10 cellular contexts compared by ENCODE assay signal in the genomic region with DNA sequence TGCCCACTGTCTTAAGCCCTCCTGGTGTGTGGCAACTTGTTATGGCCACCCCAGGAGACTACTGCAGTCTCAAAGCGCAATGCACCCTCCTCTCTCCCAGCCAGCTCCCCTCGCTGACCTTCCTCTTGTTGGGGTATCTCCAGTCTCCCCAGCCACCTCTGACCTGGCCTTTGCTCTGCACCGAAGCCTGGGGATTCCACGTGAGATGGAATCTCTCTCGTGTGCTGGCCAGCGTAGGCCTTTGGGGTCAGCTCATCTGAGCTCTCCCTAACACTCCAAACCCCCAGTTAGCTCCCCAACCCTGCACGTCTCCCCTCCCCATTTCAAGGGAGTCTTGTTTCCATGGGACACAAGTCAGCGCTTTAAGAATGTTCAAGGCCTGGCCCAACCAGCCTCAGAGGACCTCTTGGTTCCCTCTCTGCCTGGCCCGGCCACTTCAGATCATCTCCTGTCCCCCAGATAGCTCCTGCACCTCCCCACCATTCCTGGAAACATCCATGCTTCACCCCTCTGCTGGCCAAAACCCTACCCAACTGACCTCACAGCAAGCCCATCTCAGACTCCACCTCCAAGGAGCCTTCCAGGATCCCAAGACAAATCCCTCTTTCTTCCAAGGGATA. TPM values are rescaled to one million over a fixed set of nuclear protein-coding genes. Genes with fewer than 3 reads are reported as not detected.
A peak's percentile ranks its signal among the peaks of the same experiment; 100 is the strongest.
DNase-seq lines count a peak whose midpoint lies in the region; ATAC-seq and TF ChIP-seq lines count a peak whose summit lies in the region.
"Had no signal": no experiment of that assay in that cellular context is flagged by ENCODE, and none has a peak within 500 bp of the region (broad histone marks: within the 10 kb centered on the region; RNA-seq: fewer than 3 reads in every experiment).

No MANE protein-coding gene starts in this region.

- H3K9me3 Mint-ChIP-seq in endodermal cell (no peaks in the 10 kb centered on the region), neural crest cell (no peaks in the 10 kb centered on the region)

- H3K27ac Mint-ChIP-seq in endodermal cell (peak overlapping the region; percentile 27), neural crest cell (ENCODE audit: unreplicated experiment) (peak overlapping the region; percentile 21)

- WGBS in endodermal cell (ENCODE audit: insufficient coverage in 1 of 2, insufficient read length in 1 of 2), 2 experiments, result 94 to 95% methylated on average over 8 to 9 of the region's 9 CpGs

- H3K4me3 Mint-ChIP-seq in endodermal cell (no peak overlapping the region), neural crest cell (peak overlapping the region; percentile 34)

- H3K9ac ChIP-seq in endodermal cell (ENCODE audit: extremely low read depth, low read length, poor library complexity, severe bottlenecking), result no peak overlapping the region

- no peak for ATAC-seq in HG02798 (IDR thresholded peaks at IDR 0.05; ENCODE audit: poor library complexity, unreplicated experiment)

- H3K27me3 ChIP-seq in ACC112 (ENCODE audit: insufficient read depth, low read length), result no peaks in the 10 kb centered on the region
- no peaks in the 10 kb centered on the region for H3K27me3 ChIP-seq in endodermal cell (ENCODE audit: control insufficient read depth, insufficient read depth, low read length, poor library complexity, severe bottlenecking)

- peaks cover 86% of the 10 kb centered on the region for H3K79me2 ChIP-seq in ACC112 (ENCODE audit: control insufficient read depth, insufficient read depth, low read length, unreplicated experiment)

- H3K4me3 ChIP-seq in ACC112 (ENCODE audit: low read depth, low read length), result peak overlapping the region; percentile 55
- H3K4me3 ChIP-seq in NB4 (ENCODE audit: low read depth, low read length), result peak overlapping the region; percentile 56
- no peak overlapping the region for H3K4me3 ChIP-seq in endodermal cell (ENCODE audit: low read length)

- H2AFZ ChIP-seq in ACC112 (ENCODE audit: low read length, unreplicated experiment), result no peak overlapping the region

- H3K36me3 ChIP-seq in ACC112 (ENCODE audit: insufficient read depth, low read length) (peaks cover 5% of the 10 kb centered on the region; the same call in 1 of the 2 replicates), endodermal cell (ENCODE audit: control insufficient read depth, insufficient read depth, low read length) (peaks cover 5% of the 10 kb centered on the region)

- peaks cover 88% of the 10 kb centered on the region for H3K4me1 ChIP-seq in ACC112 (ENCODE audit: control insufficient read depth, insufficient read depth, low read length, unreplicated experiment)
- H3K4me1 ChIP-seq in endodermal cell (ENCODE audit: control insufficient read depth, insufficient read depth, low read length), result peaks cover 35% of the 10 kb centered on the region

- H3K36me3 Mint-ChIP-seq in endodermal cell (ENCODE audit: low read depth), result peaks cover 8% of the 10 kb centered on the region
- H3K36me3 Mint-ChIP-seq in neural crest cell (ENCODE audit: low read depth), result peaks cover 7% of the 10 kb centered on the region

- no peak for TF ChIP-seq CTCF in NB4 (IDR thresholded peaks at IDR 0.05; ENCODE audit: low read depth, low read length)
- no peak for TF ChIP-seq CTCF in endodermal cell (conservative IDR thresholded peaks at IDR 0.05)
- no peak for TF ChIP-seq CTCF in neural crest cell (conservative IDR thresholded peaks at IDR 0.05)

- TF ChIP-seq POLR2A in NB4 (IDR thresholded peaks at IDR 0.05; ENCODE audit: extremely low read depth, insufficient read length), result no peak

- H3K4me1 Mint-ChIP-seq in endodermal cell, result peaks cover 60% of the 10 kb centered on the region
- peaks cover 61% of the 10 kb centered on the region for H3K4me1 Mint-ChIP-seq in neural crest cell

- DNase-seq in NB4 (ENCODE audit: low read depth), result no peak
- peak; percentile 23 for DNase-seq in endodermal cell
- no peak for DNase-seq in neural crest cell (ENCODE audit: low read depth, low spot score)
- DNase-seq in NCI-H1436 treated with DMSO at 0.1 percent for 48 hours (lab: John Stamatoyannopoulos, UW), result no peak
- no peak for DNase-seq in epidermal melanocyte (ENCODE audit: insufficient read length, low spot score)
- DNase-seq in NCI-H2196 (lab: John Stamatoyannopoulos, UW; ENCODE audit: unreplicated experiment), result no peak
- DNase-seq: DMS79, NCI-H2029 had no signal

- H3K27ac ChIP-seq in ACC112 (ENCODE audit: low read depth, low read length), result peak overlapping the region; percentile 100
- no peak overlapping the region for H3K27ac ChIP-seq in endodermal cell (ENCODE audit: low read depth, low read length)

- no peaks in the 10 kb centered on the region for H3K9me3 ChIP-seq in endodermal cell (ENCODE audit: control insufficient read depth, low read length)

- H3K27me3 Mint-ChIP-seq in endodermal cell (ENCODE audit: insufficient read depth), result no peaks in the 10 kb centered on the region
- peaks cover 99% of the 10 kb centered on the region for H3K27me3 Mint-ChIP-seq in neural crest cell (ENCODE audit: low read depth)

RNA-seq across cellular contexts. Expression of gene ITPRIP, which starts 11.2 kb away (rescaled TPM):
- total RNA-seq in endodermal cell (10 to 100 TPM in 1 of 2 donors, 1 to 10 TPM in 1; 9.1 to 11.0 TPM), neural crest cell (14.9 and 15.6 TPM in 2 replicates)
- 14.4 TPM for polyA plus RNA-seq in endodermal cell (2013, experiment 1 of 2)
- polyA plus RNA-seq in endodermal cell (2013, experiment 2 of 2), result 14.9 TPM

RNA-seq across cellular contexts. Expression of gene CFAP58, which starts 26.5 kb away (rescaled TPM):
- under 1 TPM; 0.68 to 0.97 TPM for total RNA-seq in endodermal cell
- polyA plus RNA-seq in endodermal cell (2013, experiment 1 of 2), result 0.57 TPM
- 0.50 TPM for polyA plus RNA-seq in endodermal cell (2013, experiment 2 of 2)
- total RNA-seq in neural crest cell, result 0.44 and 0.45 TPM in 2 replicates

RNA-seq across cellular contexts. Expression of gene GSTO2, which starts 58.1 kb away (rescaled TPM):
- 10 to 100 TPM; 17.8 to 18.8 TPM for total RNA-seq in endodermal cell
- 2.8 TPM for polyA plus RNA-seq in endodermal cell (2013, experiment 1 of 2)
- 2.4 TPM for polyA plus RNA-seq in endodermal cell (2013, experiment 2 of 2)
- total RNA-seq in neural crest cell, result 0.27 and 0.58 TPM in 2 replicates

Comparison
In these comparisons a context has a peak if more than half of its experiments do, and no peak if none do; other contexts are left out.
1. RNA of gene GSTO2, which starts 58.1 kb away (total RNA-seq): 17.8 to 18.8 TPM in endodermal cell; 0.27 to 0.58 TPM in neural crest cell; every median in the first group is over 10 times any median in the second.